Comparison of ENCODE assay signal across 2 cellular contexts in genomic region chr2:222296911-222297599, GRCh38.
TF ChIP-seq lines count a peak whose summit lies in the region.

No MANE protein-coding gene starts in this region.

TF ChIP-seq in GM23338, 12 proteins besides CTCF, POLR2A, EP300 and RAD21 (continued from another document):
- TF ChIP-seq ZNF462 (CRISPR knock-in tag; IDR thresholded peaks at IDR 0.05), result no peak
- peak; percentile 79 for TF ChIP-seq EZH2phosphoT487 (IDR thresholded peaks at IDR 0.05; ENCODE audit: unreplicated experiment)

TF ChIP-seq in H1, 55 proteins besides CTCF, POLR2A, EP300 and RAD21 (continued from another document):
- TF ChIP-seq KDM1A (IDR thresholded peaks at IDR 0.05; ENCODE audit: borderline replicate concordance, low read length) (no peak), SUZ12 (IDR thresholded peaks at IDR 0.05; ENCODE audit: low read length) (peak; percentile 100), CBX8 (IDR thresholded peaks at IDR 0.05; ENCODE audit: borderline replicate concordance, low read depth, low read length) (peak; percentile 45)
